In the genomic region with DNA sequence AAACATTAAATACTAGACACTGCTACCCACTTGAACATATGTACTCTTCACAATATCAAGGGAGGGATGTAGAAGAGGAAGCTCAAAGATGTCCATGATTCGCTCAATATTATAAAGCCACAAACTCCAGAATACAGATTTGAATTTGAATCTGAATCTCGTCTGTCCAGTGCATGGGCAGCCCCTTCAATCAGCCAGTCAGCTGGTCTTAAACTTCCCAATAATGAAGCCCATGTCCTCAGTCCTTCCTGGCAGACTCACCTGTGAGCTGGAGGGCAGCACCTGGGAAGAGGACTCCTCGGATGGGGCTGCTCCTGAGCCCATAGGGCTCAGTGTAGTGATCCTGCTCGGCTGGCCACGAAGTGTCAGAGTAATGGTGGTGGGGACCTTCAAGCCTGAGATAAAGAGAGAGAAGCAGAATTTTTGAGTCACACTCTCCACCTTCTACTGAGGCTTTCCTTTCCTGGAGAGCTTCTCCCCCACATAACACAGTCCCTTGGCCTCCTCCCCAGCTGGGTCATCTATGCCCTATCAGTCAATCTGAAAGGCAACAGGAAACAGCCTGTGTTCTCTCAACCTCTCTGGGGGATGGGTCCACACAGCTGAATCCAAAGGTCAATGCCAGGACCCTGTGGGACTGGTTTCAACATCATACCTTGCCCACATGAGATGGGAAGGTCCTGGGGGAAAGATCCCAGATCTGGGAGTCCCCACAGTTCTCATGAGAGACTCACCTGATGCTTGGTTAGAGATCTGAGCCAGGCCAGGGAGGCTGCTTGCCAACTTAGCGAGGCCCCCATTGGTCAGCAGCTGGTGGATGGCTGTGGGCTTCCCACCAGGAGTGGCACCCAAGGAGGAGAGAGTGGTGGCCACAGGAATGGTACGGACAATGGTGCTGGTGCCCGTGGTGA, we compare ENCODE assay signal across 1 cellular context.
TF ChIP-seq lines count a peak whose summit lies in the region.

No MANE protein-coding gene starts in this region.

TF ChIP-seq in HepG2, 621 proteins besides CTCF, POLR2A, EP300 and RAD21 (continued from another document and continues in another):
- no peak for TF ChIP-seq ZNF512 (CRISPR knock-in tag; IDR thresholded peaks at IDR 0.05)
- TF ChIP-seq NFE2 (CRISPR knock-in tag; IDR thresholded peaks at IDR 0.05), result no peak
- peak; percentile 75 for TF ChIP-seq MAX (IDR thresholded peaks at IDR 0.05)
- TF ChIP-seq ZFP36L1 (CRISPR knock-in tag; IDR thresholded peaks at IDR 0.05), result peak; percentile 88; the same call in 1 of the 2 replicates
- TF ChIP-seq ZNF207 (IDR thresholded peaks at IDR 0.05; ENCODE audit: borderline replicate concordance), result no peak
- peak; percentile 92 for TF ChIP-seq PHF21A (CRISPR knock-in tag; IDR thresholded peaks at IDR 0.05)
- TF ChIP-seq, protein P1, sequence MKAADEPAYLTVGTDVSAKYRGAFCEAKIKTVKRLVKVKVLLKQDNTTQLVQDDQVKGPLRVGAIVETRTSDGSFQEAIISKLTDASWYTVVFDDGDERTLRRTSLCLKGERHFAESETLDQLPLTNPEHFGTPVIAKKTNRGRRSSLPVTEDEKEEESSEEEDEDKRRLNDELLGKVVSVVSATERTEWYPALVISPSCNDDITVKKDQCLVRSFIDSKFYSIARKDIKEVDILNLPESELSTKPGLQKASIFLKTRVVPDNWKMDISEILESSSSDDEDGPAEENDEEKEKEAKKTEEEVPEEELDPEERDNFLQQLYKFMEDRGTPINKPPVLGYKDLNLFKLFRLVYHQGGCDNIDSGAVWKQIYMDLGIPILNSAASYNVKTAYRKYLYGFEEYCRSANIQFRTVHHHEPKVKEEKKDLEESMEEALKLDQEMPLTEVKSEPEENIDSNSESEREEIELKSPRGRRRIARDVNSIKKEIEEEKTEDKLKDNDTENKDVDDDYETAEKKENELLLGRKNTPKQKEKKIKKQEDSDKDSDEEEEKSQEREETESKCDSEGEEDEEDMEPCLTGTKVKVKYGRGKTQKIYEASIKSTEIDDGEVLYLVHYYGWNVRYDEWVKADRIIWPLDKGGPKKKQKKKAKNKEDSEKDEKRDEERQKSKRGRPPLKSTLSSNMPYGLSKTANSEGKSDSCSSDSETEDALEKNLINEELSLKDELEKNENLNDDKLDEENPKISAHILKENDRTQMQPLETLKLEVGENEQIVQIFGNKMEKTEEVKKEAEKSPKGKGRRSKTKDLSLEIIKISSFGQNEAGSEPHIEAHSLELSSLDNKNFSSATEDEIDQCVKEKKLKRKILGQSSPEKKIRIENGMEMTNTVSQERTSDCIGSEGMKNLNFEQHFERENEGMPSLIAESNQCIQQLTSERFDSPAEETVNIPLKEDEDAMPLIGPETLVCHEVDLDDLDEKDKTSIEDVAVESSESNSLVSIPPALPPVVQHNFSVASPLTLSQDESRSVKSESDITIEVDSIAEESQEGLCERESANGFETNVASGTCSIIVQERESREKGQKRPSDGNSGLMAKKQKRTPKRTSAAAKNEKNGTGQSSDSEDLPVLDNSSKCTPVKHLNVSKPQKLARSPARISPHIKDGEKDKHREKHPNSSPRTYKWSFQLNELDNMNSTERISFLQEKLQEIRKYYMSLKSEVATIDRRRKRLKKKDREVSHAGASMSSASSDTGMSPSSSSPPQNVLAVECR (CRISPR knock-in tag; IDR thresholded peaks at IDR 0.05; ENCODE audit: borderline replicate concordance), result peak; percentile 83
- TF ChIP-seq NFE2L1 (CRISPR knock-in tag; IDR thresholded peaks at IDR 0.05; ENCODE audit: borderline replicate concordance), result no peak
- TF ChIP-seq U2AF2 (IDR thresholded peaks at IDR 0.05; ENCODE audit: low read depth, low read length), result no peak
- no peak for TF ChIP-seq ZSCAN20 (CRISPR knock-in tag; IDR thresholded peaks at IDR 0.05; ENCODE audit: borderline replicate concordance)
- TF ChIP-seq ZNF432 (CRISPR knock-in tag; IDR thresholded peaks at IDR 0.05; ENCODE audit: borderline replicate concordance), result no peak
- peak; percentile 92 for TF ChIP-seq RXRA (CRISPR knock-in tag; IDR thresholded peaks at IDR 0.05)
- no peak for TF ChIP-seq ZEB1 (IDR thresholded peaks at IDR 0.05; ENCODE audit: insufficient replicate concordance, low read depth)
- 0 out of 2 replicates have a peak, but pooled peaks have one; percentile 37 for TF ChIP-seq ZNF589 (CRISPR knock-in tag; conservative IDR thresholded peaks at IDR 0.05)
- TF ChIP-seq ZNF3 (CRISPR knock-in tag; IDR thresholded peaks at IDR 0.05), result no peak
- TF ChIP-seq CEBPB (IDR thresholded peaks at IDR 0.05; ENCODE audit: borderline replicate concordance, low read depth, low read length), result peak; percentile 92
- peak; percentile 28; the same call in 1 of the 2 replicates for TF ChIP-seq ETV6 (CRISPR knock-in tag; conservative IDR thresholded peaks at IDR 0.05)
- peak; percentile 86 for TF ChIP-seq ZMYM4 (CRISPR knock-in tag; IDR thresholded peaks at IDR 0.05)
- no peak for TF ChIP-seq EZH2 (conservative IDR thresholded peaks at IDR 0.05; ENCODE audit: low read depth, low read length)
- TF ChIP-seq PRMT3 (CRISPR knock-in tag; IDR thresholded peaks at IDR 0.05; ENCODE audit: borderline replicate concordance, low read depth), result no peak
- TF ChIP-seq GZF1 (CRISPR knock-in tag; IDR thresholded peaks at IDR 0.05), result no peak
- TF ChIP-seq SKIL (CRISPR knock-in tag; IDR thresholded peaks at IDR 0.05; ENCODE audit: borderline replicate concordance), result peak; percentile 91
- peak; percentile 16; the same call in 1 of the 2 replicates for TF ChIP-seq ZNF12 (CRISPR knock-in tag; IDR thresholded peaks at IDR 0.05)
- peak; percentile 88 for TF ChIP-seq ZNF124 (CRISPR knock-in tag; IDR thresholded peaks at IDR 0.05)
- no peak for TF ChIP-seq IKZF1 (IDR thresholded peaks at IDR 0.05)
- TF ChIP-seq IKZF4 (CRISPR knock-in tag; IDR thresholded peaks at IDR 0.05; ENCODE audit: borderline replicate concordance, low read depth, not compliant biosample characterization), result no peak
- TF ChIP-seq ZC3H13 (CRISPR knock-in tag; IDR thresholded peaks at IDR 0.05), result no peak; the same call in 1 of the 2 replicates
- TF ChIP-seq HNRNPH1 (optimal IDR thresholded peaks at IDR 0.05; ENCODE audit: low read depth, low read length), result no peak
- no peak for TF ChIP-seq ZNF101 (CRISPR knock-in tag; IDR thresholded peaks at IDR 0.05; ENCODE audit: borderline replicate concordance, low read depth)
- no peak for TF ChIP-seq PLSCR1 (CRISPR knock-in tag; IDR thresholded peaks at IDR 0.05; ENCODE audit: borderline replicate concordance)
- no peak for TF ChIP-seq ZNF7 (CRISPR knock-in tag; IDR thresholded peaks at IDR 0.05)
- no peak for TF ChIP-seq MLLT10 (CRISPR knock-in tag; IDR thresholded peaks at IDR 0.05)
- TF ChIP-seq THAP11 (CRISPR knock-in tag; IDR thresholded peaks at IDR 0.05), result peak; percentile 55
- TF ChIP-seq TP53 (CRISPR knock-in tag; conservative IDR thresholded peaks at IDR 0.05), result no peak
- TF ChIP-seq FOSL1 (CRISPR knock-in tag; IDR thresholded peaks at IDR 0.05; ENCODE audit: borderline replicate concordance), result no peak
- TF ChIP-seq MED1 (CRISPR knock-in tag; IDR thresholded peaks at IDR 0.05), result peak; percentile 96
- peak; percentile 82; the same call in 1 of the 2 replicates for TF ChIP-seq KLF9 (CRISPR knock-in tag; IDR thresholded peaks at IDR 0.05; ENCODE audit: low read depth)
- no peak for TF ChIP-seq ZNF550 (CRISPR knock-in tag; IDR thresholded peaks at IDR 0.05; ENCODE audit: borderline replicate concordance)
- peak; percentile 94 for TF ChIP-seq NCOR1 (IDR thresholded peaks at IDR 0.05; ENCODE audit: borderline replicate concordance, low read length)
- peak; percentile 46 for TF ChIP-seq POLR2G (IDR thresholded peaks at IDR 0.05; ENCODE audit: low read depth, low read length)
- no peak for TF ChIP-seq PHF8 (CRISPR knock-in tag; IDR thresholded peaks at IDR 0.05)
- no peak for TF ChIP-seq ZFP62 (CRISPR knock-in tag; IDR thresholded peaks at IDR 0.05)
- no peak for TF ChIP-seq THAP8 (CRISPR knock-in tag; IDR thresholded peaks at IDR 0.05; ENCODE audit: borderline replicate concordance)
- peak; percentile 23; the same call in 1 of the 2 replicates for TF ChIP-seq CSRNP1 (CRISPR knock-in tag; IDR thresholded peaks at IDR 0.05)
- no peak for TF ChIP-seq PBX3 (CRISPR knock-in tag; IDR thresholded peaks at IDR 0.05; ENCODE audit: borderline replicate concordance)
- peak; percentile 77 for TF ChIP-seq FOSL2 (CRISPR knock-in tag; IDR thresholded peaks at IDR 0.05)
- peak; percentile 92 for TF ChIP-seq FOXO1 (CRISPR knock-in tag; IDR thresholded peaks at IDR 0.05)
- no peak for TF ChIP-seq TEF (CRISPR knock-in tag; IDR thresholded peaks at IDR 0.05)
- peak; percentile 31; the same call in 1 of the 2 replicates for TF ChIP-seq ZSCAN29 (CRISPR knock-in tag; conservative IDR thresholded peaks at IDR 0.05)
- no peak for TF ChIP-seq TBP (CRISPR knock-in tag; IDR thresholded peaks at IDR 0.05)
- TF ChIP-seq MAF1 (CRISPR knock-in tag; IDR thresholded peaks at IDR 0.05; ENCODE audit: borderline replicate concordance), result no peak
- no peak for TF ChIP-seq ZNF839 (CRISPR knock-in tag; IDR thresholded peaks at IDR 0.05; ENCODE audit: borderline replicate concordance)
- TF ChIP-seq ZNF605 (CRISPR knock-in tag; IDR thresholded peaks at IDR 0.05), result peak; percentile 95
- no peak for TF ChIP-seq MXD4 (CRISPR knock-in tag; IDR thresholded peaks at IDR 0.05)
- TF ChIP-seq ZNF746 (CRISPR knock-in tag; IDR thresholded peaks at IDR 0.05), result no peak
- peak; percentile 80; the same call in 1 of the 2 replicates for TF ChIP-seq ZNF292 (CRISPR knock-in tag; IDR thresholded peaks at IDR 0.05; ENCODE audit: borderline replicate concordance, low read depth)
- TF ChIP-seq ZIK1 (CRISPR knock-in tag; IDR thresholded peaks at IDR 0.05; ENCODE audit: borderline replicate concordance, low read depth), result no peak
- TF ChIP-seq JDP2 (CRISPR knock-in tag; IDR thresholded peaks at IDR 0.05; ENCODE audit: borderline replicate concordance), result no peak
